In genomic region chr19:11331502-11331901, GRCh38 we compare ENCODE assay signal across 39 cellular contexts. TPM values are rescaled to one million over a fixed set of nuclear protein-coding genes. Genes with fewer than 3 reads are reported as not detected.
"Had no signal": no experiment of that assay in that cellular context is flagged by ENCODE, and none has a peak within 500 bp of the region (broad histone marks: within the 10 kb centered on the region; RNA-seq: fewer than 3 reads in every experiment).

No MANE protein-coding gene starts in this region.

- H3K4me1 Mint-ChIP-seq: activated CD4-positive, alpha-beta T cell treated with anti-CD3 and anti-CD28 coated beads, Interleukin-2, amount 10 ng/mL, durations not matched to agents 24 days and 14 days; activated naive CD4-positive, alpha-beta T cell treated with anti-CD3 and anti-CD28 coated beads, Interleukin-2, amount 50 U/mL, for 24 hours; activated naive CD8-positive, alpha-beta T cell treated with anti-CD3 and anti-CD28 coated beads, Interleukin-2, amount 10 ng/mL, durations not matched to agents 7 days and 5 days; central memory CD8-positive, alpha-beta T cell had no signal

- H3K27ac ChIP-seq: ascending aorta, cardiac muscle cell, WERI-Rb-1 had no signal

- H3K4me1 ChIP-seq: ascending aorta, Peyer's patch had no signal

- ATAC-seq: activated CD8-positive, alpha-beta T cell treated with anti-CD3 and anti-CD28 coated beads for 36 hours; PC-3; Right ventricle myocardium inferior; SK-N-SH treated with all-trans-retinoic acid at 6 μM for 48 hours had no signal

- DNase-seq: activated CD4-positive, alpha-beta T cell treated with anti-CD3 and anti-CD28 coated beads for 1 hour; activated CD4-positive, alpha-beta T cell treated with anti-CD3 and anti-CD28 coated beads, Interleukin-2, amount 10 ng/mL, durations not matched to agents 24 days and 14 days; activated CD4-positive, alpha-beta T cell treated with anti-CD3 and anti-CD28 coated beads, Interleukin-2, amount 50 U/mL, for 4 hours; activated CD4-positive, CD25-positive, alpha-beta regulatory T cell; activated CD8-positive, alpha-beta T cell treated with anti-CD3 and anti-CD28 coated beads for 36 hours; activated gamma-delta T cell; activated naive CD4-positive, alpha-beta T cell treated with Interleukin-2 at 50 U/mL for 16 hours; activated naive CD8-positive, alpha-beta T cell treated with anti-CD3 and anti-CD28 coated beads, Interleukin-2, amount 10 ng/mL, durations not matched to agents 7 days and 5 days; activated T-cell treated with anti-CD3 and anti-CD28 coated beads, Interleukin-2, amount 50 U/mL, for 24 hours; amygdala; NCI-H1105; NCI-H1436; NCI-H1694 treated with DMSO at 0.1 percent for 48 hours; NCI-H2081; NCI-H345; NCI-H526; NCI-H748 treated with DMSO at 0.1 percent for 48 hours; NK-92 treated with Interleukin-12 subunit alpha and Interleukin-12 subunit beta, amount 100 ng/mL, for 24 hours; PC-3; Peyer's patch; RPMI8226; SIG-M5; T-helper 1 cell; T1000; WERI-Rb-1 had no signal

- H3K27me3 ChIP-seq: ascending aorta, cardiac muscle cell, Peyer's patch had no signal

- H3K27me3 Mint-ChIP-seq: activated CD4-positive, alpha-beta T cell treated with anti-CD3 and anti-CD28 coated beads, Interleukin-2, amount 10 ng/mL, durations not matched to agents 24 days and 14 days; activated CD8-positive, alpha-beta T cell treated with anti-CD3 and anti-CD28 coated beads for 36 hours; activated naive CD4-positive, alpha-beta T cell treated with anti-CD3 and anti-CD28 coated beads, Interleukin-2, amount 50 U/mL, for 24 hours; activated naive CD8-positive, alpha-beta T cell treated with anti-CD3 and anti-CD28 coated beads, Interleukin-2, amount 10 ng/mL, durations not matched to agents 7 days and 5 days; activated T-cell treated with anti-CD3 and anti-CD28 coated beads, Interleukin-2, amount 50 U/mL, for 24 hours; central memory CD8-positive, alpha-beta T cell had no signal

- H3K27ac Mint-ChIP-seq: activated CD4-positive, alpha-beta T cell treated with anti-CD3 and anti-CD28 coated beads, Interleukin-2, amount 10 ng/mL, durations not matched to agents 24 days and 14 days; activated CD8-positive, alpha-beta T cell treated with anti-CD3 and anti-CD28 coated beads for 36 hours; activated naive CD4-positive, alpha-beta T cell treated with anti-CD3 and anti-CD28 coated beads, Interleukin-2, amount 50 U/mL, for 24 hours; activated naive CD8-positive, alpha-beta T cell treated with anti-CD3 and anti-CD28 coated beads, Interleukin-2, amount 10 ng/mL, durations not matched to agents 7 days and 5 days; activated T-cell treated with anti-CD3 and anti-CD28 coated beads, Interleukin-2, amount 50 U/mL, for 24 hours; activated T-helper 2 cell treated with anti-CD3 and anti-CD28 coated beads, Interferon-gamma antibody, Interleukin-2, Interleukin-4, amounts not matched to agents 10 μg/mL and 5 μg/mL and 100 μg/mL, durations not matched to agents 14 hours and 24 hours and 36 hours had no signal

- H3K9me3 ChIP-seq: ascending aorta, Peyer's patch had no signal

- H3K4me3 ChIP-seq: ascending aorta, cardiac muscle cell, Peyer's patch had no signal

- H3K4me3 Mint-ChIP-seq: activated CD4-positive, alpha-beta T cell treated with anti-CD3 and anti-CD28 coated beads, Interleukin-2, amount 10 ng/mL, durations not matched to agents 24 days and 14 days; activated CD8-positive, alpha-beta T cell treated with anti-CD3 and anti-CD28 coated beads for 36 hours; activated naive CD4-positive, alpha-beta T cell treated with anti-CD3 and anti-CD28 coated beads, Interleukin-2, amount 50 U/mL, for 24 hours; activated naive CD8-positive, alpha-beta T cell treated with anti-CD3 and anti-CD28 coated beads, Interleukin-2, amount 10 ng/mL, durations not matched to agents 7 days and 5 days; activated T-cell treated with anti-CD3 and anti-CD28 coated beads, Interleukin-2, amount 50 U/mL, for 24 hours; central memory CD8-positive, alpha-beta T cell had no signal

RNA-seq across cellular contexts. Expression of gene TSPAN16, which starts 35.5 kb away (rescaled TPM):
- total RNA-seq: activated CD4-positive, alpha-beta T cell treated with anti-CD3 and anti-CD28 coated beads, Interleukin-2, amount 10 ng/mL, durations not matched to agents 24 days and 14 days; activated CD8-positive, alpha-beta memory T cell treated with anti-CD3 and anti-CD28 coated beads for 36 hours; activated CD8-positive, alpha-beta T cell treated with anti-CD3 and anti-CD28 coated beads for 36 hours; activated naive CD8-positive, alpha-beta T cell treated with anti-CD3 and anti-CD28 coated beads, Interleukin-2, amount 10 ng/mL, durations not matched to agents 7 days and 5 days; activated T-helper 2 cell treated with anti-CD3 and anti-CD28 coated beads, Interferon-gamma antibody, Interleukin-2, Interleukin-4, amounts not matched to agents 10 μg/mL and 5 μg/mL and 100 μg/mL, durations not matched to agents 14 hours and 24 hours and 36 hours; ascending aorta; cardiac muscle cell; chondrocyte; M059J; NCI-H460; PC-3; Peyer's patch; Right ventricle myocardium inferior; SK-MEL-5; T-helper 2 cell treated with Interferon-gamma antibody and Interleukin-4, amounts not matched to agents 100 ng/mL and 5 ng/mL, for 36 hours had no signal
- polyA plus RNA-seq: adipose tissue, cardiac muscle cell had no signal
